14 cellular contexts compared by ENCODE assay signal in the genomic region with DNA sequence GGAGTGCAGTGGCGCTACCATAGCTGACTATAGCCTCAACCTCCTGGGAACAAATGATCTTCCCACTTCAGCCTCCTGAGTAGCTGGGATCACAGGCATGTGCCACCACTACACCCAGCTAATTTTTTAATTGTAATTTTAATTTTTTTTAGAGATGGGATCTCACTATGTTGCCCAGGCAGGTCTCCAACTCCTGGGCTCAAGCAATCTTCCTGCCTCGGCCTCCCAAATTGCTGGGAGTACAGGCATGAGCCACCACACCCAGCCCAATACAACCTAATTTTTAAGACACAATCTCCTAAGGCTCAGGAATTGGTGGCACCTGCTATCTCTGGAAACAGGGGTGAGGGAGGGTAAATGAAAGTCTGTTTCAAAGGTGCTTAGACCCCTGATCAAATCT. TPM values are rescaled to one million over a fixed set of nuclear protein-coding genes. Genes with fewer than 3 reads are reported as not detected.
A peak's percentile ranks its signal among the peaks of the same experiment; 100 is the strongest.
DNase-seq lines count a peak whose midpoint lies in the region; ATAC-seq and TF ChIP-seq lines count a peak whose summit lies in the region.
"Had no signal": no experiment of that assay in that cellular context is flagged by ENCODE, and none has a peak within 500 bp of the region (broad histone marks: within the 10 kb centered on the region; RNA-seq: fewer than 3 reads in every experiment).

No MANE protein-coding gene starts in this region.

- peaks cover 89% of the 10 kb centered on the region for H3K79me2 ChIP-seq in OCI-LY7 (ENCODE audit: insufficient read depth, low read depth, low read length)
- peaks cover 17% of the 10 kb centered on the region for H3K79me2 ChIP-seq in smooth muscle cell (ENCODE audit: low read depth)

- no peak overlapping the region for H3K27ac ChIP-seq in OCI-LY7 (ENCODE audit: low read depth, low read length, poor library complexity, severe bottlenecking)
- H3K27ac ChIP-seq in smooth muscle cell (ENCODE audit: low read depth), result peak overlapping the region; percentile 76
- H3K27ac ChIP-seq: prostate gland, tibial artery had no signal

- CTCF ChIA-PET in OCI-LY7 (lab: Charles Lee; ENCODE audit: unreplicated experiment), result no interaction called here

- no peak overlapping the region for H3K9ac ChIP-seq in smooth muscle cell (ENCODE audit: low read depth)

- peak overlapping the region; percentile 70 for H3K4me2 ChIP-seq in OCI-LY7 (ENCODE audit: low read length)
- no peak overlapping the region for H3K4me2 ChIP-seq in smooth muscle cell

- WGBS in smooth muscle cell (ENCODE audit: low lambda C conversion rate), result 98% methylated on average over 2 of the region's 2 CpGs

- H3K9me2 ChIP-seq in OCI-LY7 (ENCODE audit: insufficient read depth, low read length), result no peaks in the 10 kb centered on the region

- POLR2A ChIA-PET in OCI-LY7 (lab: Charles Lee), result interaction anchor here (1.1 to 1.4 kb wide), 2 partner anchors 11 to 17 kb away, joined by 4 to 6 read pairs; no protein-coding TSS in a partner anchor

- ATAC-seq in activated T-cell treated with anti-CD3 and anti-CD28 coated beads, Interleukin-2, amount 50 U/mL, for 72 hours (replicated peaks in 1 of 2), result no peak
- ATAC-seq in GM18517 (IDR thresholded peaks at IDR 0.05; ENCODE audit: unreplicated experiment), result no peak

- no peaks in the 10 kb centered on the region for H3K9me3 Mint-ChIP-seq in activated T-cell treated with anti-CD3 and anti-CD28 coated beads, Interleukin-2, amount 50 U/mL, for 72 hours
- no peaks in the 10 kb centered on the region for H3K9me3 Mint-ChIP-seq in brain

- H3K36me3 ChIP-seq in OCI-LY7 (ENCODE audit: insufficient read depth, low read length) (peaks cover 98% of the 10 kb centered on the region), smooth muscle cell (ENCODE audit: low read depth) (no peaks in the 10 kb centered on the region)
- H3K36me3 ChIP-seq: prostate gland had no signal

- H3K4me3 ChIP-seq in OCI-LY7 (ENCODE audit: low read depth, low read length, poor library complexity, severe bottlenecking) (peak overlapping the region; percentile 96), smooth muscle cell (no peak overlapping the region)
- H3K4me3 ChIP-seq: prostate gland, tibial artery had no signal

- no peaks in the 10 kb centered on the region for H3K27me3 ChIP-seq in smooth muscle cell (ENCODE audit: low read depth)
- H3K27me3 ChIP-seq: tibial artery had no signal

- peaks cover 19 to 46% of the 10 kb centered on the region in 2 donors for H3K36me3 Mint-ChIP-seq in activated T-cell treated with anti-CD3 and anti-CD28 coated beads, Interleukin-2, amount 50 U/mL, for 72 hours (ENCODE audit: insufficient read depth in 2 of 2)
- peaks cover 78% of the 10 kb centered on the region for H3K36me3 Mint-ChIP-seq in brain

- no peak for TF ChIP-seq CTCF in OCI-LY7 (conservative IDR thresholded peaks at IDR 0.05; ENCODE audit: low read length)
- no peak for TF ChIP-seq CTCF in brain (conservative IDR thresholded peaks at IDR 0.05)
- TF ChIP-seq CTCF in smooth muscle cell (IDR thresholded peaks at IDR 0.05; ENCODE audit: borderline replicate concordance, insufficient read depth, poor library complexity, severe bottlenecking), result no peak

- H3K4me3 Mint-ChIP-seq in activated T-cell treated with anti-CD3 and anti-CD28 coated beads, Interleukin-2, amount 50 U/mL, for 72 hours, result peak overlapping the region; percentile 80 to 90
- peak overlapping the region in 3 of 5 experiments; percentile 49 to 76 (median 68) for H3K4me3 Mint-ChIP-seq in brain

- H3K9me3 ChIP-seq in OCI-LY7 (ENCODE audit: low read length) (no peaks in the 10 kb centered on the region), smooth muscle cell (replicated peaks; ENCODE audit: low read depth) (no peaks in the 10 kb centered on the region)
- H3K9me3 ChIP-seq: prostate gland, tibial artery had no signal

- H3K27ac Mint-ChIP-seq in activated T-cell treated with anti-CD3 and anti-CD28 coated beads, Interleukin-2, amount 50 U/mL, for 72 hours, result peak overlapping the region; percentile 98
- peak overlapping the region in 1 of 5 experiments; percentile 38 for H3K27ac Mint-ChIP-seq in brain

- H3F3A ChIP-seq in smooth muscle cell (ENCODE audit: low read depth), result no peaks in the 10 kb centered on the region

- no peaks in the 10 kb centered on the region for H3K27me3 Mint-ChIP-seq in activated T-cell treated with anti-CD3 and anti-CD28 coated beads, Interleukin-2, amount 50 U/mL, for 72 hours (ENCODE audit: low read depth)
- H3K27me3 Mint-ChIP-seq in brain, result no peaks in the 10 kb centered on the region

- H4K20me1 ChIP-seq in OCI-LY7 (ENCODE audit: insufficient read depth, low read length), result peaks cover 54% of the 10 kb centered on the region
- peaks cover 36% of the 10 kb centered on the region for H4K20me1 ChIP-seq in smooth muscle cell (ENCODE audit: low read depth)

- DNase-seq in activated T-cell treated with anti-CD3 and anti-CD28 coated beads, Interleukin-2, amount 50 U/mL, for 72 hours, result no peak
- DNase-seq in activated T-cell treated with anti-CD3 and anti-CD28 coated beads, Interleukin-2, amount 50 U/mL, for 1 hour, result no peak
- DNase-seq in OCI-LY7 (ENCODE audit: low spot score) (no peak), smooth muscle cell (lab: John Stamatoyannopoulos, UW; ENCODE audit: unreplicated experiment) (no peak), cortex of kidney (lab: John Stamatoyannopoulos, UW) (no peak)
- no peak for DNase-seq in stimulated activated CD4-positive, alpha-beta T cell treated with anti-CD3 and anti-CD28 coated beads, Interleukin-2, amount 100 ng/mL, for 24 hours
- DNase-seq: activated gamma-delta T cell, caudate nucleus, NCI-H1048, NCI-H2171 treated with DMSO at 0.1 percent for 48 hours, tibial artery had no signal

- H2AFZ ChIP-seq in OCI-LY7 (ENCODE audit: low read length), result no peak overlapping the region
- no peak overlapping the region for H2AFZ ChIP-seq in smooth muscle cell (ENCODE audit: low read depth)

- H3K4me1 ChIP-seq in OCI-LY7 (ENCODE audit: insufficient read depth, low read length, poor library complexity, severe bottlenecking), result peaks cover 79% of the 10 kb centered on the region
- H3K4me1 ChIP-seq in smooth muscle cell (ENCODE audit: low read depth), result peaks cover 24% of the 10 kb centered on the region

- intact Hi-C loops in OCI-LY7 (cut with micrococcal nuclease; ENCODE audit: unreplicated experiment), result no loop called here

- no TSS peak for BruUV-seq in OCI-LY7 (replicated peaks; lab: Mats Ljungman, UMichigan)

- peaks cover 98% of the 10 kb centered on the region for H3K4me1 Mint-ChIP-seq in activated T-cell treated with anti-CD3 and anti-CD28 coated beads, Interleukin-2, amount 50 U/mL, for 72 hours (ENCODE audit: low read depth)
- peaks cover 50% of the 10 kb centered on the region for H3K4me1 Mint-ChIP-seq in brain

RNA-seq across cellular contexts. Expression of a gene that starts 5.8 kb away (rescaled TPM):
- 10 to 100 TPM; 14.2 to 15.9 TPM for total RNA-seq in activated T-cell treated with anti-CD3 and anti-CD28 coated beads, Interleukin-2, amount 50 U/mL, for 72 hours
- total RNA-seq in OCI-LY7 (2014; rRNA removed; shearing (Covaris generic)), result 13.7 and 15.3 TPM in 2 replicates
- total RNA-seq in OCI-LY7 (2022) (15.8 and 17.0 TPM in 2 replicates), smooth muscle cell (5.4 and 6.6 TPM in 2 replicates)
- polyA plus RNA-seq in brain (ENCODE audit: insufficient read depth, low read depth, low replicate concordance) (4.5 TPM), smooth muscle cell (1.3 and 2.6 TPM in 2 replicates)

RNA-seq across cellular contexts. Expression of a gene that starts 21.6 kb away (rescaled TPM):
- total RNA-seq in activated T-cell treated with anti-CD3 and anti-CD28 coated beads, Interleukin-2, amount 50 U/mL, for 72 hours, result 10 to 100 TPM; 70.4 to 76.7 TPM
- total RNA-seq in OCI-LY7 (2014; rRNA removed; shearing (Covaris generic)), result 69.2 and 79.5 TPM in 2 replicates
- total RNA-seq in OCI-LY7 (2022), result 101 and 108 TPM in 2 replicates
- polyA plus RNA-seq in brain (ENCODE audit: insufficient read depth, low read depth, low replicate concordance), result 119 TPM
- 14.8 and 20.8 TPM in 2 replicates for total RNA-seq in smooth muscle cell
- 13.3 and 22.1 TPM in 2 replicates for polyA plus RNA-seq in smooth muscle cell

RNA-seq across cellular contexts. Expression of a gene that starts 36.7 kb away (rescaled TPM):
- 1 to 10 TPM; 6.7 to 8.8 TPM for total RNA-seq in activated T-cell treated with anti-CD3 and anti-CD28 coated beads, Interleukin-2, amount 50 U/mL, for 72 hours
- 18.4 and 24.4 TPM in 2 replicates for total RNA-seq in OCI-LY7 (2014; rRNA removed; shearing (Covaris generic))
- total RNA-seq in OCI-LY7 (2022), result 14.3 and 15.9 TPM in 2 replicates
- 20.0 TPM for polyA plus RNA-seq in brain (ENCODE audit: insufficient read depth, low read depth, low replicate concordance)
- 1.4 and 8.2 TPM in 2 replicates for total RNA-seq in smooth muscle cell
- polyA plus RNA-seq in smooth muscle cell, result 6.4 and 6.9 TPM in 2 replicates

RNA-seq across cellular contexts. Expression of a gene that starts 36.8 kb away (rescaled TPM):
- under 1 TPM; 0.17 to 0.56 TPM for total RNA-seq in activated T-cell treated with anti-CD3 and anti-CD28 coated beads, Interleukin-2, amount 50 U/mL, for 72 hours
- total RNA-seq in OCI-LY7 (2014; rRNA removed; shearing (Covaris generic)), result 0.15 and 1.6 TPM in 2 replicates
- 1.3 and 1.7 TPM in 2 replicates for total RNA-seq in OCI-LY7 (2022)
- 7.6 TPM for polyA plus RNA-seq in brain (ENCODE audit: insufficient read depth, low read depth, low replicate concordance)
- total RNA-seq in smooth muscle cell, result 0.81 and 1.7 TPM in 2 replicates
- polyA plus RNA-seq in smooth muscle cell, result 0.95 and 1.3 TPM in 2 replicates
